Comparison of ENCODE assay signal across 1 cellular context in genomic region chr5:112687306-112687705, GRCh38.
TF ChIP-seq lines count a peak whose summit lies in the region.

No MANE protein-coding gene starts in this region.

TF ChIP-seq in neural cell, 6 proteins besides CTCF, POLR2A, EP300 and RAD21 (continued from another document):
- no peak for TF ChIP-seq EZH2 (IDR thresholded peaks at IDR 0.05; ENCODE audit: borderline replicate concordance, insufficient read depth, low read length, poor library complexity, severe bottlenecking)
TF ChIP-seq in neural cell: peak in this region for 0.
